Comparison of ENCODE assay signal across 1 cellular context in the genomic region with DNA sequence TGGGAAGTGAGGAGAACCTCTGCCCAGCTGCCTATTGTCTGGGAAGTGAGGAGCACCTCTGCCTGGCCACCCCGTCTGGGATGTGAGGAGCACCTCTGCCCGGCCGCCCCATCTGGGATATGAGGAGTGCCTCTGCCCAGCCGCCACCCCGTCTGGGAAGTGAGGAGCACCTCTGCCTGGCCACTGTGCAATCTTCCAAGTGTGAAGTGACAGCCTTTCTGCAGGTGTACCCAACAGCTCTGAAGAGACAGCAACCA. TPM values are rescaled to one million over a fixed set of nuclear protein-coding genes. Genes with fewer than 3 reads are reported as not detected.
"Had no signal": no experiment of that assay in that cellular context is flagged by ENCODE, and none has a peak within 500 bp of the region (broad histone marks: within the 10 kb centered on the region; RNA-seq: fewer than 3 reads in every experiment).

No MANE protein-coding gene starts in this region.

RNA-seq across cellular contexts. Expression of a gene that starts 9.4 kb away (rescaled TPM):
- total RNA-seq: WTC11 had no signal
